26 cellular contexts compared by ENCODE assay signal in the genomic region with DNA sequence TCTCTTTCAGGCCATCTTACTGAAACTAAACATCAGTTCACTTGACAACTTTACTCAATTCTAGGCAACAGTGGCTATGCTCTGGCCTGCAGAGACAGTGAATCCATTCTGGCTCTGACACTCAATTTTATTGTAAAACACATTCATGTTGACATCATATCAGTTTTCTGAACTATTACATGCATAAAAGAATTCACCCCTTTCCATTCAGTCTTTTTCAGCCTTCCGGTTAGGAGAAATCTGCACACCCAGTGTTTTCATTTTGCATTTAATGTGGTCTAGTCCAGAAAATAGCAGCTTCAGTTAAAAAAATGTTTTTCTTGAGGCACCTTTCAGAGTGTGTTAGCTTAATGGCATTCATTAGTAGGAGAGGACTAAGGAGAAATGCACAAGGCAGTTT.
DNase-seq lines count a peak whose midpoint lies in the region; ATAC-seq, FAIRE-seq and TF ChIP-seq lines count a peak whose summit lies in the region.
"Had no signal": no experiment of that assay in that cellular context is flagged by ENCODE, and none has a peak within 500 bp of the region (broad histone marks: within the 10 kb centered on the region; RNA-seq: fewer than 3 reads in every experiment).

No MANE protein-coding gene starts in this region.

- CTCF ChIA-PET in activated CD8-positive, alpha-beta T cell treated with anti-CD3 and anti-CD28 coated beads for 36 hours (lab: Charles Lee), result interaction anchor here (0.6 to 1.1 kb wide), 3 partner anchors 11 to 51 kb away, joined by 3 read pairs; no protein-coding TSS in a partner anchor

- H3K4me3 ChIP-seq in fibroblast of the aortic adventitia (ENCODE audit: low read depth, low read length) (no peak overlapping the region), rectal smooth muscle tissue (ENCODE audit: low read length) (no peak overlapping the region)
- H3K4me3 ChIP-seq: testis had no signal

- no peak for TF ChIP-seq CTCF in fibroblast of the aortic adventitia (IDR thresholded peaks at IDR 0.05; ENCODE audit: insufficient read depth, low read length)
- no peak for TF ChIP-seq CTCF in activated CD8-positive, alpha-beta T cell treated with anti-CD3 and anti-CD28 coated beads for 36 hours (IDR thresholded peaks at IDR 0.05)

- no peaks in the 10 kb centered on the region for H3K36me3 ChIP-seq in rectal smooth muscle tissue (ENCODE audit: control insufficient read depth, insufficient read depth, low read length)
- H3K36me3 ChIP-seq: neutrophil had no signal

- H3K27me3 Mint-ChIP-seq in activated CD8-positive, alpha-beta T cell treated with anti-CD3 and anti-CD28 coated beads for 36 hours, result no peaks in the 10 kb centered on the region
- H3K27me3 Mint-ChIP-seq: activated naive CD4-positive, alpha-beta T cell treated with anti-CD3 and anti-CD28 coated beads, Interleukin-2, amount 10 ng/mL, durations not matched to agents 7 days and 5 days; CD4-positive, CD25-positive, alpha-beta regulatory T cell; dendritic cell treated with granulocyte-macrophage colony-stimulating factor and Interleukin-4, amounts not matched to agents 40 ng/mL and 50 ng/mL, for 4 days had no signal

- peaks cover 15% of the 10 kb centered on the region for H3K4me1 Mint-ChIP-seq in activated CD8-positive, alpha-beta T cell treated with anti-CD3 and anti-CD28 coated beads for 36 hours (ENCODE audit: low read depth)
- H3K4me1 Mint-ChIP-seq: activated naive CD4-positive, alpha-beta T cell treated with anti-CD3 and anti-CD28 coated beads, Interleukin-2, amount 10 ng/mL, durations not matched to agents 7 days and 5 days had no signal

- peak overlapping the region; percentile 48 for H3K27ac ChIP-seq in rectal smooth muscle tissue (ENCODE audit: low read depth, low read length)
- H3K27ac ChIP-seq: neutrophil, VCaP had no signal

- H3K27me3 ChIP-seq in rectal smooth muscle tissue (ENCODE audit: control insufficient read depth, insufficient read depth, low read length), result no peaks in the 10 kb centered on the region
- H3K27me3 ChIP-seq: neutrophil, testis had no signal

- H3K4me3 Mint-ChIP-seq in activated CD8-positive, alpha-beta T cell treated with anti-CD3 and anti-CD28 coated beads for 36 hours, result no peak overlapping the region
- H3K4me3 Mint-ChIP-seq: activated naive CD4-positive, alpha-beta T cell treated with anti-CD3 and anti-CD28 coated beads, Interleukin-2, amount 10 ng/mL, durations not matched to agents 7 days and 5 days; activated T-helper 1 cell treated with anti-CD3 and anti-CD28 coated beads, Interleukin-12 subunit alpha, Interleukin-12 subunit beta, Interleukin-2, Interleukin-4 antibody, amounts not matched to agents 30 ng/mL and 10 ng/mL and 1 ng/mL, durations not matched to agents 14 hours and 24 hours and 36 hours; CD4-positive, CD25-positive, alpha-beta regulatory T cell; dendritic cell treated with granulocyte-macrophage colony-stimulating factor and Interleukin-4, amounts not matched to agents 40 ng/mL and 50 ng/mL, for 4 days; T-helper 2 cell treated with Interferon-gamma antibody and Interleukin-4, amounts not matched to agents 5 μg/mL and 100 μg/mL, for 36 hours had no signal

- H3K9me3 Mint-ChIP-seq in activated CD8-positive, alpha-beta T cell treated with anti-CD3 and anti-CD28 coated beads for 36 hours, result no peaks in the 10 kb centered on the region
- H3K9me3 Mint-ChIP-seq: activated naive CD4-positive, alpha-beta T cell treated with anti-CD3 and anti-CD28 coated beads, Interleukin-2, amount 10 ng/mL, durations not matched to agents 7 days and 5 days; activated T-helper 1 cell treated with anti-CD3 and anti-CD28 coated beads, Interleukin-12 subunit alpha, Interleukin-12 subunit beta, Interleukin-2, Interleukin-4 antibody, amounts not matched to agents 30 ng/mL and 10 ng/mL and 1 ng/mL, durations not matched to agents 14 hours and 24 hours and 36 hours; CD4-positive, CD25-positive, alpha-beta regulatory T cell; dendritic cell treated with granulocyte-macrophage colony-stimulating factor and Interleukin-4, amounts not matched to agents 40 ng/mL and 50 ng/mL, for 4 days; T-helper 2 cell treated with Interferon-gamma antibody and Interleukin-4, amounts not matched to agents 5 μg/mL and 100 μg/mL, for 36 hours had no signal

- H3K27ac Mint-ChIP-seq in activated CD8-positive, alpha-beta T cell treated with anti-CD3 and anti-CD28 coated beads for 36 hours, result no peak overlapping the region
- H3K27ac Mint-ChIP-seq: activated naive CD4-positive, alpha-beta T cell treated with anti-CD3 and anti-CD28 coated beads, Interleukin-2, amount 10 ng/mL, durations not matched to agents 7 days and 5 days; activated T-helper 1 cell treated with anti-CD3 and anti-CD28 coated beads, Interleukin-12 subunit alpha, Interleukin-12 subunit beta, Interleukin-2, Interleukin-4 antibody, amounts not matched to agents 30 ng/mL and 10 ng/mL and 1 ng/mL, durations not matched to agents 14 hours and 24 hours and 36 hours; dendritic cell treated with granulocyte-macrophage colony-stimulating factor and Interleukin-4, amounts not matched to agents 40 ng/mL and 50 ng/mL, for 4 days; T-helper 2 cell treated with Interferon-gamma antibody and Interleukin-4, amounts not matched to agents 5 μg/mL and 100 μg/mL, for 36 hours had no signal

- no peak for DNase-seq in GM18507 (ENCODE audit: extremely low spot score, insufficient read length, low read depth)
- DNase-seq in NCI-H69 (lab: John Stamatoyannopoulos, UW), result peak; percentile 33
- DNase-seq in fibroblast of the aortic adventitia (ENCODE audit: low read depth), result peak; percentile 39
- DNase-seq in NCI-H146 (lab: John Stamatoyannopoulos, UW), result no peak
- DNase-seq in stimulated activated CD4-positive, alpha-beta T cell treated with anti-CD3 and anti-CD28 coated beads, Interleukin-12 subunit alpha, Interleukin-12 subunit beta, amount 100 ng/mL, for 4 hours, result no peak
- no peak for DNase-seq in activated CD8-positive, alpha-beta T cell treated with anti-CD3 and anti-CD28 coated beads for 36 hours
- DNase-seq: activated CD4-positive, alpha-beta T cell treated with anti-CD3 and anti-CD28 coated beads, Interleukin-2, amount 50 U/mL, for 1 hour; activated naive CD4-positive, alpha-beta T cell treated with anti-CD3 and anti-CD28 coated beads, Interleukin-2, amount 10 ng/mL, durations not matched to agents 7 days and 5 days; aorta; CD4-positive, CD25-positive, alpha-beta regulatory T cell; EL; GOT3; NCI-H1092; NCI-H187 treated with DMSO at 0.1 percent for 48 hours; stimulated activated CD4-positive, alpha-beta T cell treated with anti-CD3 and anti-CD28 coated beads, Interleukin-4, amount 100 ng/mL, for 1 hour; stimulated activated naive CD4-positive, alpha-beta T cell; testis had no signal

- H3K4me1 ChIP-seq in rectal smooth muscle tissue (ENCODE audit: control insufficient read depth, insufficient read depth, low read length), result peaks cover 31% of the 10 kb centered on the region
- H3K4me1 ChIP-seq: testis had no signal

- intact Hi-C loops in activated CD8-positive, alpha-beta T cell treated with anti-CD3 and anti-CD28 coated beads for 36 hours (cut with micrococcal nuclease), result no loop called here

- peak; percentile 39 for FAIRE-seq in GM18507 (lab: Jason Lieb, UNC)
- FAIRE-seq: endometrium, HepG2, keratinocyte had no signal

- POLR2A ChIA-PET in activated CD8-positive, alpha-beta T cell treated with anti-CD3 and anti-CD28 coated beads for 36 hours (lab: Charles Lee), result no interaction called here

- ATAC-seq in activated CD8-positive, alpha-beta T cell treated with anti-CD3 and anti-CD28 coated beads for 36 hours, result no peak
- ATAC-seq: HepG2 had no signal

- H3K36me3 Mint-ChIP-seq in activated CD8-positive, alpha-beta T cell treated with anti-CD3 and anti-CD28 coated beads for 36 hours (ENCODE audit: low read depth), result peaks cover 3% of the 10 kb centered on the region
- H3K36me3 Mint-ChIP-seq: activated naive CD4-positive, alpha-beta T cell treated with anti-CD3 and anti-CD28 coated beads, Interleukin-2, amount 10 ng/mL, durations not matched to agents 7 days and 5 days had no signal

- no peak overlapping the region for H3K9ac ChIP-seq in rectal smooth muscle tissue (ENCODE audit: low read length)

Comparison
In these comparisons a context has a peak if more than half of its experiments do, and no peak if none do; other contexts are left out.
1. DNase-seq: peak in NCI-H69 (single experiment) and fibroblast of the aortic adventitia (single experiment); none in GM18507 (single experiment), NCI-H146 (single experiment), stimulated activated CD4-positive, alpha-beta T cell treated with anti-CD3 and anti-CD28 coated beads, Interleukin-12 subunit alpha, Interleukin-12 subunit beta, amount 100 ng/mL, for 4 hours (single experiment) and activated CD8-positive, alpha-beta T cell treated with anti-CD3 and anti-CD28 coated beads for 36 hours (single experiment).